Comparison of ENCODE assay signal across 17 cellular contexts in genomic region chr5:79875230-79875629, GRCh38.
DNase-seq lines count a peak whose midpoint lies in the region; ATAC-seq and TF ChIP-seq lines count a peak whose summit lies in the region.
"Had no signal": no experiment of that assay in that cellular context is flagged by ENCODE, and none has a peak within 500 bp of the region (broad histone marks: within the 10 kb centered on the region; RNA-seq: fewer than 3 reads in every experiment).

No MANE protein-coding gene starts in this region.

- ATAC-seq in Right ventricle myocardium inferior (peak; percentile 63), right cardiac atrium (peak in 1 of 2 donors; percentile 55)
- no peak for ATAC-seq in activated T-cell treated with anti-CD3 and anti-CD28 coated beads, Interleukin-2, amount 50 U/mL, for 4 hours

- no peak for TF ChIP-seq CTCF in right atrium auricular region (IDR thresholded peaks at IDR 0.05)
- no peak for TF ChIP-seq CTCF in suprapubic skin (IDR thresholded peaks at IDR 0.05)

- H3K27me3 ChIP-seq in right atrium auricular region (no peaks in the 10 kb centered on the region), right cardiac atrium (ENCODE audit: control insufficient read depth, insufficient read depth) (no peaks in the 10 kb centered on the region), suprapubic skin (peaks cover 6% of the 10 kb centered on the region)

- TF ChIP-seq EP300 in suprapubic skin (IDR thresholded peaks at IDR 0.05): no peak

- intact Hi-C loops in Right ventricle myocardium inferior (cut with DNase I): no loop called here
- intact Hi-C loops in right cardiac atrium (cut with DNase I): no loop called here

- H3K9me3 ChIP-seq in right atrium auricular region (no peaks in the 10 kb centered on the region), right cardiac atrium (ENCODE audit: control insufficient read depth, low read length) (no peaks in the 10 kb centered on the region), suprapubic skin (no peaks in the 10 kb centered on the region)

- no peaks in the 10 kb centered on the region for H3K4me1 Mint-ChIP-seq in activated T-cell treated with anti-CD3 and anti-CD28 coated beads, Interleukin-2, amount 50 U/mL, for 4 hours (ENCODE audit: low read depth)
- H3K4me1 Mint-ChIP-seq: CD4-positive, alpha-beta memory T cell had no signal

- H3K36me3 ChIP-seq in right atrium auricular region (no peaks in the 10 kb centered on the region), suprapubic skin (no peaks in the 10 kb centered on the region)

- DNase-seq in Right ventricle myocardium inferior (ENCODE audit: missing footprints): no peak
- DNase-seq in right atrium auricular region (ENCODE audit: low spot score): no peak
- DNase-seq in fibroblast of peridontal ligament (ENCODE audit: extremely low read depth): peak; percentile 29
- peak in 2 of 3 donors; percentile 53 to 61 for DNase-seq in right cardiac atrium
- DNase-seq in RPMI8226: no peak
- DNase-seq in activated T-cell treated with anti-CD3 and anti-CD28 coated beads, Interleukin-2, amount 50 U/mL, for 4 hours: no peak
- DNase-seq in NOMO-1 (lab: John Stamatoyannopoulos, UW; ENCODE audit: unreplicated experiment in 2 of 2): no peak
- no peak for DNase-seq in suprapubic skin (ENCODE audit: low spot score in 2 of 2)
- DNase-seq: CD4-positive, alpha-beta memory T cell; DMS79; HCEC 1CT; KBM-7; NCI-H1436 treated with DMSO at 0.1 percent for 48 hours; NCI-H2029 treated with DMSO at 0.1 percent for 48 hours; NCI-H510A treated with DMSO at 0.1 percent for 48 hours; NCI-H82 had no signal

- 71% methylated on average over 10 of the region's 10 CpGs for WGBS in right cardiac atrium
- 78% methylated on average over 10 of the region's 10 CpGs for WGBS in suprapubic skin

- TF ChIP-seq POLR2A in suprapubic skin (IDR thresholded peaks at IDR 0.05): no peak

- H3K4me3 Mint-ChIP-seq in activated T-cell treated with anti-CD3 and anti-CD28 coated beads, Interleukin-2, amount 50 U/mL, for 4 hours: no peak overlapping the region
- H3K4me3 Mint-ChIP-seq: CD4-positive, alpha-beta memory T cell had no signal

- no peaks in the 10 kb centered on the region for H3K36me3 Mint-ChIP-seq in activated T-cell treated with anti-CD3 and anti-CD28 coated beads, Interleukin-2, amount 50 U/mL, for 4 hours (ENCODE audit: insufficient read depth)
- H3K36me3 Mint-ChIP-seq: CD4-positive, alpha-beta memory T cell had no signal

- no peak overlapping the region for H3K4me3 ChIP-seq in right atrium auricular region
- H3K4me3 ChIP-seq in right cardiac atrium (ENCODE audit: low read length): no peak overlapping the region
- H3K4me3 ChIP-seq in suprapubic skin: no peak overlapping the region

- H3K27ac ChIP-seq in right atrium auricular region (peak overlapping the region in 1 of 2 donors; percentile 4), right cardiac atrium (ENCODE audit: low read length) (no peak overlapping the region), suprapubic skin (no peak overlapping the region)
- H3K27ac ChIP-seq: 22Rv1 had no signal

- H3K4me1 ChIP-seq in right atrium auricular region (peaks cover 0 to 5% of the 10 kb centered on the region in 2 donors), right cardiac atrium (ENCODE audit: control insufficient read depth, insufficient read depth, low read length) (no peaks in the 10 kb centered on the region), suprapubic skin (no peaks in the 10 kb centered on the region)

- peaks cover 12% of the 10 kb centered on the region for H3K27me3 Mint-ChIP-seq in activated T-cell treated with anti-CD3 and anti-CD28 coated beads, Interleukin-2, amount 50 U/mL, for 4 hours (ENCODE audit: low read depth)

- H3K9me3 Mint-ChIP-seq in activated T-cell treated with anti-CD3 and anti-CD28 coated beads, Interleukin-2, amount 50 U/mL, for 4 hours: no peaks in the 10 kb centered on the region

Comparison
In these comparisons a context has a peak if more than half of its experiments do, and no peak if none do; other contexts are left out.
1. DNase-seq: peak in fibroblast of peridontal ligament (single experiment) and right cardiac atrium (2 of 3); none in Right ventricle myocardium inferior (single experiment), right atrium auricular region (single experiment), RPMI8226 (single experiment), activated T-cell treated with anti-CD3 and anti-CD28 coated beads, Interleukin-2, amount 50 U/mL, for 4 hours (single experiment), NOMO-1 (0 of 2) and suprapubic skin (0 of 2).